1 cellular context compared by ENCODE assay signal in genomic region chr5:179623001-179623905, GRCh38.
TF ChIP-seq lines count a peak whose summit lies in the region.

A gene with protein sequence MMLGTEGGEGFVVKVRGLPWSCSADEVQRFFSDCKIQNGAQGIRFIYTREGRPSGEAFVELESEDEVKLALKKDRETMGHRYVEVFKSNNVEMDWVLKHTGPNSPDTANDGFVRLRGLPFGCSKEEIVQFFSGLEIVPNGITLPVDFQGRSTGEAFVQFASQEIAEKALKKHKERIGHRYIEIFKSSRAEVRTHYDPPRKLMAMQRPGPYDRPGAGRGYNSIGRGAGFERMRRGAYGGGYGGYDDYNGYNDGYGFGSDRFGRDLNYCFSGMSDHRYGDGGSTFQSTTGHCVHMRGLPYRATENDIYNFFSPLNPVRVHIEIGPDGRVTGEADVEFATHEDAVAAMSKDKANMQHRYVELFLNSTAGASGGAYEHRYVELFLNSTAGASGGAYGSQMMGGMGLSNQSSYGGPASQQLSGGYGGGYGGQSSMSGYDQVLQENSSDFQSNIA (minus strand): TSS chr5:179623671. CDS start chr5:179623133, 538 bp downstream.

TF ChIP-seq in K562, 482 proteins besides CTCF, POLR2A, EP300 and RAD21 (continued from another document):
- TF ChIP-seq, protein P1, sequence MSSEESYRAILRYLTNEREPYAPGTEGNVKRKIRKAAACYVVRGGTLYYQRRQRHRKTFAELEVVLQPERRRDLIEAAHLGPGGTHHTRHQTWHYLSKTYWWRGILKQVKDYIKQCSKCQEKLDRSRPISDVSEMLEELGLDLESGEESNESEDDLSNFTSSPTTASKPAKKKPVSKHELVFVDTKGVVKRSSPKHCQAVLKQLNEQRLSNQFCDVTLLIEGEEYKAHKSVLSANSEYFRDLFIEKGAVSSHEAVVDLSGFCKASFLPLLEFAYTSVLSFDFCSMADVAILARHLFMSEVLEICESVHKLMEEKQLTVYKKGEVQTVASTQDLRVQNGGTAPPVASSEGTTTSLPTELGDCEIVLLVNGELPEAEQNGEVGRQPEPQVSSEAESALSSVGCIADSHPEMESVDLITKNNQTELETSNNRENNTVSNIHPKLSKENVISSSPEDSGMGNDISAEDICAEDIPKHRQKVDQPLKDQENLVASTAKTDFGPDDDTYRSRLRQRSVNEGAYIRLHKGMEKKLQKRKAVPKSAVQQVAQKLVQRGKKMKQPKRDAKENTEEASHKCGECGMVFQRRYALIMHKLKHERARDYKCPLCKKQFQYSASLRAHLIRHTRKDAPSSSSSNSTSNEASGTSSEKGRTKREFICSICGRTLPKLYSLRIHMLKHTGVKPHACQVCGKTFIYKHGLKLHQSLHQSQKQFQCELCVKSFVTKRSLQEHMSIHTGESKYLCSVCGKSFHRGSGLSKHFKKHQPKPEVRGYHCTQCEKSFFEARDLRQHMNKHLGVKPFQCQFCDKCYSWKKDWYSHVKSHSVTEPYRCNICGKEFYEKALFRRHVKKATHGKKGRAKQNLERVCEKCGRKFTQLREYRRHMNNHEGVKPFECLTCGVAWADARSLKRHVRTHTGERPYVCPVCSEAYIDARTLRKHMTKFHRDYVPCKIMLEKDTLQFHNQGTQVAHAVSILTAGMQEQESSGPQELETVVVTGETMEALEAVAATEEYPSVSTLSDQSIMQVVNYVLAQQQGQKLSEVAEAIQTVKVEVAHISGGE (CRISPR knock-in tag; IDR thresholded peaks at IDR 0.05): peak in 2 of 3 experiments; percentile 35 to 43; a peak in 2 of 6 replicates
- TF ChIP-seq RFX5 (IDR thresholded peaks at IDR 0.05; ENCODE audit: low read depth, low read length) (0 out of 2 replicates have a peak, but pooled peaks have one; percentile 41), TEAD4 (IDR thresholded peaks at IDR 0.05; ENCODE audit: low read length) (peak; percentile 27; the same call in 1 of the 2 replicates), TEAD4 (CRISPR knock-in tag; IDR thresholded peaks at IDR 0.05; ENCODE audit: borderline replicate concordance) (peak; percentile 85), RBFOX2 (IDR thresholded peaks at IDR 0.05; ENCODE audit: low read depth, low read length) (peak; percentile 97), ZNF133 (CRISPR knock-in tag; IDR thresholded peaks at IDR 0.05) (no peak), HDAC8 (tag; IDR thresholded peaks at IDR 0.05) (peak; percentile 75; the same call in 1 of the 2 replicates)
TF ChIP-seq in K562: peak in this region for 196.
